Comparison of ENCODE assay signal across 4 cellular contexts in the genomic region with DNA sequence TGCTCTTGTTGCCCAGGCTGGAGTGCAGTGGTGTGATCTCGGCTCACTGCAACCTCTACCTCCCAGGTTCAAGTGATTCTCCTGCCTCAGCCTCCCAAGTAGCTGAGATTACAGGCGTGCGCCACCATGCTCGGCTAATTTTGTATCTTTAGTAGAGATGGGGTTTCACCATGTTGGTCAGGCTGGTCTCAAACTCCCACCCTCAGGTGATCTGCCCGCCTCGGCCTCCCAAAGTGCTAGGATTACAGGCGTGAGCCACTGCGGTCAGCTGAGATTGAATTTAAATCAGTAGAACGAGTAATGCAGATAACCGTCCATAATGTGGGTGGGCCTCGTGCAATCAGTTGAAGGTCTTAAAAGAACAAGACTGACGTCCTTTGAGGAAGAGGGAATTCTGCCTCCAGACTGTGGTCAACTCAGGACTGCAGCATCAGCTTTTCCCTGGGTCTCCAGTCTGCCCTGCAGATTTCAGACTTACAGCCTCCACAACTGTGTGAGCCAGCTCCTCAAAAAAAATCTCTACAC. TPM values are rescaled to one million over a fixed set of nuclear protein-coding genes. Genes with fewer than 3 reads are reported as not detected.
"Had no signal": no experiment of that assay in that cellular context is flagged by ENCODE, and none has a peak within 500 bp of the region (broad histone marks: within the 10 kb centered on the region; RNA-seq: fewer than 3 reads in every experiment).

No MANE protein-coding gene starts in this region.

RNA-seq across cellular contexts. Expression of gene SLA2, which starts 7.1 kb away (rescaled TPM):
- total RNA-seq: ascending aorta, bronchial epithelial cell, chondrocyte had no signal
- polyA plus RNA-seq: cardiac muscle cell had no signal
